ENCODE assay signal across 2 cellular contexts in the genomic region with DNA sequence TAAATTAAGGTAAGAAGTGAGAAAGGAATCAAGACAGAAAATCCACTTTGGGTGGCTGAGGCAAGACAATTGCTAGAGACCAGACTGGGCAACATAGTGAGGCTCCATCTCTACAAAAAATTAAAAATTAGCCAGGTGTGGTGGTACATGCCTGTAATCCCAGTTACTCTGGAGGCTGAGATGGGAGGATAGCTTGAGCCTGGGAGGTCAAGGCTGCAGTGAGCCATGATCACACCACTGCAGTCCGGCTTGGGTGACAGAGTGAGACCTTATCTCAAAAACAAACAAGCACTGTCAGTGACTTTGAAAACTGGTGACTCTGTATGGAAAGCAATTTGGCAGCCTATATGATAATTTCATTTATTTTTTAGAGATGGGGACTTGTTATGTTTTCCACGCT.
TF ChIP-seq lines count a peak whose summit lies in the region.

No MANE protein-coding gene starts in this region.

TF ChIP-seq in HepG2, 621 proteins besides CTCF, POLR2A, EP300 and RAD21 (continues in another document):
- no peak for TF ChIP-seq ESRRA (CRISPR knock-in tag; IDR thresholded peaks at IDR 0.05; ENCODE audit: low read depth)
- TF ChIP-seq, protein P1, sequence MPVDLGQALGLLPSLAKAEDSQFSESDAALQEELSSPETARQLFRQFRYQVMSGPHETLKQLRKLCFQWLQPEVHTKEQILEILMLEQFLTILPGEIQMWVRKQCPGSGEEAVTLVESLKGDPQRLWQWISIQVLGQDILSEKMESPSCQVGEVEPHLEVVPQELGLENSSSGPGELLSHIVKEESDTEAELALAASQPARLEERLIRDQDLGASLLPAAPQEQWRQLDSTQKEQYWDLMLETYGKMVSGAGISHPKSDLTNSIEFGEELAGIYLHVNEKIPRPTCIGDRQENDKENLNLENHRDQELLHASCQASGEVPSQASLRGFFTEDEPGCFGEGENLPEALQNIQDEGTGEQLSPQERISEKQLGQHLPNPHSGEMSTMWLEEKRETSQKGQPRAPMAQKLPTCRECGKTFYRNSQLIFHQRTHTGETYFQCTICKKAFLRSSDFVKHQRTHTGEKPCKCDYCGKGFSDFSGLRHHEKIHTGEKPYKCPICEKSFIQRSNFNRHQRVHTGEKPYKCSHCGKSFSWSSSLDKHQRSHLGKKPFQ (CRISPR knock-in tag; IDR thresholded peaks at IDR 0.05; ENCODE audit: insufficient replicate concordance) = peak; percentile 37
- no peak for TF ChIP-seq IKZF1 (IDR thresholded peaks at IDR 0.05)
- no peak for TF ChIP-seq AHR (CRISPR knock-in tag; IDR thresholded peaks at IDR 0.05)
- no peak for TF ChIP-seq ZNF496 (CRISPR knock-in tag; IDR thresholded peaks at IDR 0.05; ENCODE audit: insufficient replicate concordance)
- TF ChIP-seq ZNF17 (CRISPR knock-in tag; IDR thresholded peaks at IDR 0.05) = no peak
- no peak for TF ChIP-seq HDAC6 (IDR thresholded peaks at IDR 0.05; ENCODE audit: low read depth, low read length)
- TF ChIP-seq TCF7L2 (IDR thresholded peaks at IDR 0.05; ENCODE audit: low read depth, low read length) = no peak
- TF ChIP-seq FOXA1 (IDR thresholded peaks at IDR 0.05) = no peak
- peak; percentile 67; the same call in 1 of the 2 replicates for TF ChIP-seq FOXA1 (CRISPR knock-in tag; IDR thresholded peaks at IDR 0.05)
- TF ChIP-seq NCOA2 (CRISPR knock-in tag; IDR thresholded peaks at IDR 0.05) = 0 out of 2 replicates have a peak, but pooled peaks have one; percentile 31
- no peak for TF ChIP-seq SMYD3 (CRISPR knock-in tag; IDR thresholded peaks at IDR 0.05)
- TF ChIP-seq ZNF230 (CRISPR knock-in tag; IDR thresholded peaks at IDR 0.05) = no peak
- no peak for TF ChIP-seq ZNF382 (CRISPR knock-in tag; IDR thresholded peaks at IDR 0.05; ENCODE audit: borderline replicate concordance)
- no peak for TF ChIP-seq SUZ12 (IDR thresholded peaks at IDR 0.05; ENCODE audit: low read depth, low read length)
- no peak for TF ChIP-seq KDM4B (CRISPR knock-in tag; IDR thresholded peaks at IDR 0.05)
- no peak for TF ChIP-seq MYNN (CRISPR knock-in tag; IDR thresholded peaks at IDR 0.05; ENCODE audit: low read depth)
- TF ChIP-seq ZC3H13 (CRISPR knock-in tag; IDR thresholded peaks at IDR 0.05) = no peak
- TF ChIP-seq ZNF670 (CRISPR knock-in tag; IDR thresholded peaks at IDR 0.05; ENCODE audit: borderline replicate concordance) = no peak
- no peak; the same call in 1 of the 2 replicates for TF ChIP-seq YEATS4 (CRISPR knock-in tag; IDR thresholded peaks at IDR 0.05; ENCODE audit: borderline replicate concordance)
- TF ChIP-seq HNF4A (CRISPR knock-in tag; IDR thresholded peaks at IDR 0.05) = peak; percentile 17; the same call in 1 of the 2 replicates
- TF ChIP-seq SP1 (IDR thresholded peaks at IDR 0.05) = no peak
- no peak for TF ChIP-seq SP1 (CRISPR knock-in tag; IDR thresholded peaks at IDR 0.05)
- no peak for TF ChIP-seq SMARCE1 (IDR thresholded peaks at IDR 0.05; ENCODE audit: borderline replicate concordance)
- TF ChIP-seq SALL1 (CRISPR knock-in tag; IDR thresholded peaks at IDR 0.05) = no peak
- TF ChIP-seq FIP1L1 (IDR thresholded peaks at IDR 0.05; ENCODE audit: borderline replicate concordance, insufficient read depth, low read depth, low read length) = no peak
- no peak for TF ChIP-seq NONO (IDR thresholded peaks at IDR 0.05)
- no peak for TF ChIP-seq NONO (CRISPR knock-in tag; conservative IDR thresholded peaks at IDR 0.05)
- TF ChIP-seq ERF (CRISPR knock-in tag; IDR thresholded peaks at IDR 0.05) = no peak
- peak; percentile 52; the same call in 1 of the 2 replicates for TF ChIP-seq ZMYM4 (CRISPR knock-in tag; IDR thresholded peaks at IDR 0.05)
- no peak for TF ChIP-seq U2AF1 (optimal IDR thresholded peaks at IDR 0.05; ENCODE audit: low read depth, low read length)
- TF ChIP-seq, protein P2, sequence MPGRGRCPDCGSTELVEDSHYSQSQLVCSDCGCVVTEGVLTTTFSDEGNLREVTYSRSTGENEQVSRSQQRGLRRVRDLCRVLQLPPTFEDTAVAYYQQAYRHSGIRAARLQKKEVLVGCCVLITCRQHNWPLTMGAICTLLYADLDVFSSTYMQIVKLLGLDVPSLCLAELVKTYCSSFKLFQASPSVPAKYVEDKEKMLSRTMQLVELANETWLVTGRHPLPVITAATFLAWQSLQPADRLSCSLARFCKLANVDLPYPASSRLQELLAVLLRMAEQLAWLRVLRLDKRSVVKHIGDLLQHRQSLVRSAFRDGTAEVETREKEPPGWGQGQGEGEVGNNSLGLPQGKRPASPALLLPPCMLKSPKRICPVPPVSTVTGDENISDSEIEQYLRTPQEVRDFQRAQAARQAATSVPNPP (CRISPR knock-in tag; IDR thresholded peaks at IDR 0.05) = no peak
- TF ChIP-seq, protein P3, sequence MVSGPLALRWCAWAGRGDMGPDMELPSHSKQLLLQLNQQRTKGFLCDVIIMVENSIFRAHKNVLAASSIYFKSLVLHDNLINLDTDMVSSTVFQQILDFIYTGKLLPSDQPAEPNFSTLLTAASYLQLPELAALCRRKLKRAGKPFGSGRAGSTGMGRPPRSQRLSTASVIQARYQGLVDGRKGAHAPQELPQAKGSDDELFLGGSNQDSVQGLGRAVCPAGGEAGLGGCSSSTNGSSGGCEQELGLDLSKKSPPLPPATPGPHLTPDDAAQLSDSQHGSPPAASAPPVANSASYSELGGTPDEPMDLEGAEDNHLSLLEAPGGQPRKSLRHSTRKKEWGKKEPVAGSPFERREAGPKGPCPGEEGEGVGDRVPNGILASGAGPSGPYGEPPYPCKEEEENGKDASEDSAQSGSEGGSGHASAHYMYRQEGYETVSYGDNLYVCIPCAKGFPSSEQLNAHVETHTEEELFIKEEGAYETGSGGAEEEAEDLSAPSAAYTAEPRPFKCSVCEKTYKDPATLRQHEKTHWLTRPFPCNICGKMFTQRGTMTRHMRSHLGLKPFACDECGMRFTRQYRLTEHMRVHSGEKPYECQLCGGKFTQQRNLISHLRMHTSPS (CRISPR knock-in tag; IDR thresholded peaks at IDR 0.05; ENCODE audit: low read depth) = no peak
- TF ChIP-seq ZNF652 (CRISPR knock-in tag; IDR thresholded peaks at IDR 0.05; ENCODE audit: borderline replicate concordance, low read depth) = no peak; the same call in 1 of the 2 replicates
- TF ChIP-seq ZNF746 (CRISPR knock-in tag; IDR thresholded peaks at IDR 0.05) = no peak
- TF ChIP-seq PITX1 (CRISPR knock-in tag; IDR thresholded peaks at IDR 0.05) = 0 out of 2 replicates have a peak, but pooled peaks have one; percentile 52
- no peak; the same call in 1 of the 2 replicates for TF ChIP-seq MYC (CRISPR knock-in tag; IDR thresholded peaks at IDR 0.05; ENCODE audit: borderline replicate concordance)
- TF ChIP-seq XRCC5 (optimal IDR thresholded peaks at IDR 0.05; ENCODE audit: low read length) = no peak
- no peak for TF ChIP-seq BHLHE40 (IDR thresholded peaks at IDR 0.05; ENCODE audit: low read length)
- no peak for TF ChIP-seq ZNF75D (CRISPR knock-in tag; IDR thresholded peaks at IDR 0.05; ENCODE audit: borderline replicate concordance)
- peak in 1 of 2 experiments; percentile 29; a peak in 2 of 4 replicates for TF ChIP-seq NR2F1 (CRISPR knock-in tag; IDR thresholded peaks at IDR 0.05)

TF ChIP-seq in K562, 482 proteins besides CTCF, POLR2A, EP300 and RAD21 (continues in another document):
- TF ChIP-seq HDAC1 (IDR thresholded peaks at IDR 0.05) (peak in 1 of 2 experiments; percentile 57; a peak in 2 of 4 replicates), KDM1A (IDR thresholded peaks at IDR 0.05) (peak; percentile 71 to 90), ZNF224 (CRISPR knock-in tag; IDR thresholded peaks at IDR 0.05) (no peak), CREM (IDR thresholded peaks at IDR 0.05; ENCODE audit: low read depth) (0 out of 2 replicates have a peak, but pooled peaks have one; percentile 25), CBFA2T3 (IDR thresholded peaks at IDR 0.05) (peak; percentile 59; the same call in 1 of the 2 replicates), MAFG (tag; conservative IDR thresholded peaks at IDR 0.05) (peak; percentile 30; the same call in 1 of the 2 replicates), SIN3B (IDR thresholded peaks at IDR 0.05; ENCODE audit: low read depth) (no peak), LEF1 (IDR thresholded peaks at IDR 0.05) (peak; percentile 47; the same call in 1 of the 2 replicates), MEIS2 (IDR thresholded peaks at IDR 0.05; ENCODE audit: partially characterized antibody) (peak; percentile 42), SMARCC2 (IDR thresholded peaks at IDR 0.05; ENCODE audit: low read depth) (no peak), ZNF644 (tag; IDR thresholded peaks at IDR 0.05; ENCODE audit: low read depth) (no peak), ZNF24 (IDR thresholded peaks at IDR 0.05) (peak; percentile 67; the same call in 1 of the 2 replicates), RBBP5 (IDR thresholded peaks at IDR 0.05; ENCODE audit: borderline replicate concordance, insufficient read depth, low read length, poor library complexity, severe bottlenecking) (no peak), ESRRA (IDR thresholded peaks at IDR 0.05; ENCODE audit: borderline replicate concordance, low read depth) (no peak), ZNF23 (CRISPR knock-in tag; IDR thresholded peaks at IDR 0.05) (no peak), CBX3 (IDR thresholded peaks at IDR 0.05; ENCODE audit: borderline replicate concordance in 1 of 2, low read length in 2 of 2) (peak in 1 of 2 experiments; percentile 72; a peak in 1 of 3 replicates), DPF2 (IDR thresholded peaks at IDR 0.05) (peak; percentile 62; the same call in 1 of the 2 replicates), CTBP1 (IDR thresholded peaks at IDR 0.05; ENCODE audit: borderline replicate concordance) (no peak; the same call in 1 of the 2 replicates), EP400 (IDR thresholded peaks at IDR 0.05) (peak; percentile 20; the same call in 1 of the 2 replicates), RBM25 (IDR thresholded peaks at IDR 0.05; ENCODE audit: low read depth, low read length, severe bottlenecking) (peak; percentile 71), TAL1 (IDR thresholded peaks at IDR 0.05) (peak; percentile 34; the same call in 1 of the 2 replicates), ATF7 (IDR thresholded peaks at IDR 0.05) (no peak), MAFK (IDR thresholded peaks at IDR 0.05; ENCODE audit: low read length) (no peak), ZFP36 (IDR thresholded peaks at IDR 0.05; ENCODE audit: low read depth, low read length, partially characterized antibody) (peak; percentile 54), JUND (IDR thresholded peaks at IDR 0.05; ENCODE audit: borderline replicate concordance, low read depth, low read length) (peak; percentile 55), JUND (tag; IDR thresholded peaks at IDR 0.05; ENCODE audit: borderline replicate concordance, low read depth, low read length) (no peak; the same call in 2 of the 3 replicates), GATAD2B (IDR thresholded peaks at IDR 0.05; ENCODE audit: borderline replicate concordance) (0 out of 2 replicates have a peak, but pooled peaks have one; percentile 47)
- TF ChIP-seq, protein P4, sequence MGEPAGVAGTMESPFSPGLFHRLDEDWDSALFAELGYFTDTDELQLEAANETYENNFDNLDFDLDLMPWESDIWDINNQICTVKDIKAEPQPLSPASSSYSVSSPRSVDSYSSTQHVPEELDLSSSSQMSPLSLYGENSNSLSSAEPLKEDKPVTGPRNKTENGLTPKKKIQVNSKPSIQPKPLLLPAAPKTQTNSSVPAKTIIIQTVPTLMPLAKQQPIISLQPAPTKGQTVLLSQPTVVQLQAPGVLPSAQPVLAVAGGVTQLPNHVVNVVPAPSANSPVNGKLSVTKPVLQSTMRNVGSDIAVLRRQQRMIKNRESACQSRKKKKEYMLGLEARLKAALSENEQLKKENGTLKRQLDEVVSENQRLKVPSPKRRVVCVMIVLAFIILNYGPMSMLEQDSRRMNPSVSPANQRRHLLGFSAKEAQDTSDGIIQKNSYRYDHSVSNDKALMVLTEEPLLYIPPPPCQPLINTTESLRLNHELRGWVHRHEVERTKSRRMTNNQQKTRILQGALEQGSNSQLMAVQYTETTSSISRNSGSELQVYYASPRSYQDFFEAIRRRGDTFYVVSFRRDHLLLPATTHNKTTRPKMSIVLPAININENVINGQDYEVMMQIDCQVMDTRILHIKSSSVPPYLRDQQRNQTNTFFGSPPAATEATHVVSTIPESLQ (CRISPR knock-in tag; IDR thresholded peaks at IDR 0.05) = no peak
- TF ChIP-seq, protein P5, sequence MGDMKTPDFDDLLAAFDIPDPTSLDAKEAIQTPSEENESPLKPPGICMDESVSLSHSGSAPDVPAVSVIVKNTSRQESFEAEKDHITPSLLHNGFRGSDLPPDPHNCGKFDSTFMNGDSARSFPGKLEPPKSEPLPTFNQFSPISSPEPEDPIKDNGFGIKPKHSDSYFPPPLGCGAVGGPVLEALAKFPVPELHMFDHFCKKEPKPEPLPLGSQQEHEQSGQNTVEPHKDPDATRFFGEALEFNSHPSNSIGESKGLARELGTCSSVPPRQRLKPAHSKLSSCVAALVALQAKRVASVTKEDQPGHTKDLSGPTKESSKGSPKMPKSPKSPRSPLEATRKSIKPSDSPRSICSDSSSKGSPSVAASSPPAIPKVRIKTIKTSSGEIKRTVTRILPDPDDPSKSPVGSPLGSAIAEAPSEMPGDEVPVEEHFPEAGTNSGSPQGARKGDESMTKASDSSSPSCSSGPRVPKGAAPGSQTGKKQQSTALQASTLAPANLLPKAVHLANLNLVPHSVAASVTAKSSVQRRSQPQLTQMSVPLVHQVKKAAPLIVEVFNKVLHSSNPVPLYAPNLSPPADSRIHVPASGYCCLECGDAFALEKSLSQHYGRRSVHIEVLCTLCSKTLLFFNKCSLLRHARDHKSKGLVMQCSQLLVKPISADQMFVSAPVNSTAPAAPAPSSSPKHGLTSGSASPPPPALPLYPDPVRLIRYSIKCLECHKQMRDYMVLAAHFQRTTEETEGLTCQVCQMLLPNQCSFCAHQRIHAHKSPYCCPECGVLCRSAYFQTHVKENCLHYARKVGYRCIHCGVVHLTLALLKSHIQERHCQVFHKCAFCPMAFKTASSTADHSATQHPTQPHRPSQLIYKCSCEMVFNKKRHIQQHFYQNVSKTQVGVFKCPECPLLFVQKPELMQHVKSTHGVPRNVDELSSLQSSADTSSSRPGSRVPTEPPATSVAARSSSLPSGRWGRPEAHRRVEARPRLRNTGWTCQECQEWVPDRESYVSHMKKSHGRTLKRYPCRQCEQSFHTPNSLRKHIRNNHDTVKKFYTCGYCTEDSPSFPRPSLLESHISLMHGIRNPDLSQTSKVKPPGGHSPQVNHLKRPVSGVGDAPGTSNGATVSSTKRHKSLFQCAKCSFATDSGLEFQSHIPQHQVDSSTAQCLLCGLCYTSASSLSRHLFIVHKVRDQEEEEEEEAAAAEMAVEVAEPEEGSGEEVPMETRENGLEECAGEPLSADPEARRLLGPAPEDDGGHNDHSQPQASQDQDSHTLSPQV (IDR thresholded peaks at IDR 0.05) = peak; percentile 49; the same call in 1 of the 2 replicates
- TF ChIP-seq, protein P6, sequence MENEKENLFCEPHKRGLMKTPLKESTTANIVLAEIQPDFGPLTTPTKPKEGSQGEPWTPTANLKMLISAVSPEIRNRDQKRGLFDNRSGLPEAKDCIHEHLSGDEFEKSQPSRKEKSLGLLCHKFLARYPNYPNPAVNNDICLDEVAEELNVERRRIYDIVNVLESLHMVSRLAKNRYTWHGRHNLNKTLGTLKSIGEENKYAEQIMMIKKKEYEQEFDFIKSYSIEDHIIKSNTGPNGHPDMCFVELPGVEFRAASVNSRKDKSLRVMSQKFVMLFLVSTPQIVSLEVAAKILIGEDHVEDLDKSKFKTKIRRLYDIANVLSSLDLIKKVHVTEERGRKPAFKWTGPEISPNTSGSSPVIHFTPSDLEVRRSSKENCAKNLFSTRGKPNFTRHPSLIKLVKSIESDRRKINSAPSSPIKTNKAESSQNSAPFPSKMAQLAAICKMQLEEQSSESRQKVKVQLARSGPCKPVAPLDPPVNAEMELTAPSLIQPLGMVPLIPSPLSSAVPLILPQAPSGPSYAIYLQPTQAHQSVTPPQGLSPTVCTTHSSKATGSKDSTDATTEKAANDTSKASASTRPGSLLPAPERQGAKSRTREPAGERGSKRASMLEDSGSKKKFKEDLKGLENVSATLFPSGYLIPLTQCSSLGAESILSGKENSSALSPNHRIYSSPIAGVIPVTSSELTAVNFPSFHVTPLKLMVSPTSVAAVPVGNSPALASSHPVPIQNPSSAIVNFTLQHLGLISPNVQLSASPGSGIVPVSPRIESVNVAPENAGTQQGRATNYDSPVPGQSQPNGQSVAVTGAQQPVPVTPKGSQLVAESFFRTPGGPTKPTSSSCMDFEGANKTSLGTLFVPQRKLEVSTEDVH (IDR thresholded peaks at IDR 0.05; ENCODE audit: low read depth, partially characterized antibody) = no peak
